ENCODE assay signal across 25 cellular contexts in the genomic region with DNA sequence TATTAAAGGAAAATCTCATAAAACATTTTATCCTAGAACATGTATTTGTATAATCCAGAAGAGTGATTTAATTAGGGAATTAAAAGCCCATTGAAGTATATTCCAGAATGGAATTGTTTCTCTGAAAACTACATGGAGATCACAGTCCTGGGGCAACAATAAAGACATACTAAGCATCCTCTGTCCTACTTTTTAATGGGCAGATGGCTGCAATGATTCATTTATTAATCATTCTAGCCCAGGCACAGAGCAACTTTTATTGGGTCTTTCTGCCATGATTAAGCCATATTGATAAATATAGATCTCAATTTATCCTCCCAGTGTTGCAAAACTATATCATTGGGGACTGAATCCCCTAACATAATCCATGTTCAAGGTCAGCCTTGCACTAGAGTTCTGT.
"Had no signal": no experiment of that assay in that cellular context is flagged by ENCODE, and none has a peak within 500 bp of the region (broad histone marks: within the 10 kb centered on the region; RNA-seq: fewer than 3 reads in every experiment).

No MANE protein-coding gene starts in this region.

- H3K9me3 ChIP-seq: stomach, suprapubic skin, testis, thoracic aorta, thyroid gland, tibial artery, tibial nerve, transverse colon, upper lobe of left lung, upper lobe of right lung, uterus, vagina had no signal

- ATAC-seq: stimulated activated effector memory CD8-positive, alpha-beta T cell treated with anti-CD3 and anti-CD28 coated beads, Interleukin-12 subunit alpha, Interleukin-12 subunit beta, amount 100 ng/mL, for 72 hours; stimulated activated memory B cell treated with anti-CD40 and anti-IgM and Interleukin-4, amounts not matched to agents 10 μg/mL and 1 μg/mL and 100 μg/mL, for 72 hours; stimulated activated naive B cell treated with anti-CD40 and anti-IgM and Interleukin-4, amounts not matched to agents 10 μg/mL and 1 μg/mL and 100 μg/mL, for 72 hours; stimulated activated naive CD8-positive, alpha-beta T cell treated with anti-CD3 and anti-CD28 coated beads, Interleukin-15, amount 100 ng/mL, for 72 hours; upper lobe of right lung had no signal

- H3K27me3 ChIP-seq: testis, thyroid gland, tibial nerve, upper lobe of left lung, uterus, vagina had no signal

- H3K4me1 ChIP-seq: stomach, suprapubic skin, testis, thyroid gland, tibial artery, tibial nerve, transverse colon, upper lobe of left lung, upper lobe of right lung, uterus, vagina had no signal

- H3K4me3 ChIP-seq: stomach, suprapubic skin, testis, thoracic aorta, thyroid gland, tibial artery, tibial nerve, transverse colon, upper lobe of left lung, upper lobe of right lung, uterus, vagina had no signal

- H3K27ac ChIP-seq: stomach, suprapubic skin, testis, thoracic aorta, thyroid gland, tibial artery, tibial nerve, transverse colon, upper lobe of left lung, upper lobe of right lung, uterus, vagina had no signal

- H3K36me3 ChIP-seq: stomach, suprapubic skin, thoracic aorta, thyroid gland, tibial artery, tibial nerve, transverse colon, upper lobe of left lung, upper lobe of right lung, uterus, vagina had no signal

- DNase-seq: stimulated activated CD4-positive, alpha-beta T cell treated with anti-CD3 and anti-CD28 coated beads, Interleukin-2, amount 100 ng/mL, for 48 hours; stimulated activated CD4-positive, alpha-beta T cell treated with anti-CD3 and anti-CD28 coated beads, Interleukin-4, amount 100 ng/mL, for 1 hour; stimulated activated CD4-positive, alpha-beta T cell treated with anti-CD3 and anti-CD28 coated beads, Interleukin-4, amount 100 ng/mL, for 24 hours; stimulated activated CD4-positive, alpha-beta T cell treated with anti-CD3 and anti-CD28 coated beads, Interleukin-4, amount 100 ng/mL, for 4 hours; stimulated activated CD8-positive, alpha-beta memory T cell treated with anti-CD3 and anti-CD28 coated beads, Interleukin-4, amount 100 ng/mL, for 48 hours; stimulated activated naive B cell treated with anti-CD40 and anti-IgM and Interleukin-4, amounts not matched to agents 10 μg/mL and 1 μg/mL and 100 μg/mL, for 72 hours; stimulated activated naive CD4-positive, alpha-beta T cell; stimulated activated naive CD4-positive, alpha-beta T cell treated with Interleukin-2 at 50 U/mL for 16 hours; stimulated activated naive CD8-positive, alpha-beta T cell treated with anti-CD3 and anti-CD28 coated beads, Interleukin-15, amount 100 ng/mL, for 72 hours; stomach; substantia nigra; testis; thyroid gland; tibial artery; transverse colon; trophoblast cell; upper lobe of left lung; upper lobe of right lung; uterus had no signal
